Comparison of ENCODE assay signal across 19 cellular contexts in the genomic region with DNA sequence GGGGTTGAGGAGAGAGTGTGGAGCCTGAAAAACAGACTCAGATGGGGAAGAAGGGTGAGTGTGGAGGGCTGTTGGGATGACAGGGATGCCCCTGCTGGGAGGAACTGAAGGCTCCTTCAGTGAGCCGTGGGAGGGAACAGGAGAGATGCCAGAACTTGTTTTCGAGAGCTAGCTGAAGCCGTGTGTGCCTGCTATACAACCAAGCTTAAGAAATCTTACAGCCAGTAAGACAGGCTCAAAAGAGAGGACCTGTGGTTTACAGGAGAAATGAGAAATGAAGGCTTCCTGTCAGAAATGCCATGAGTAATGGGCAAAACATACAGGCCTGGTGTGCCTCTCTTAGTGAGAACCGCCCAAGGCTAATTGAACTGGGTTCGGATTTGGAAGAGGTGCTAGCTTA.
"Had no signal": no experiment of that assay in that cellular context is flagged by ENCODE, and none has a peak within 500 bp of the region (broad histone marks: within the 10 kb centered on the region; RNA-seq: fewer than 3 reads in every experiment).

No MANE protein-coding gene starts in this region.

- H3K4me1 ChIP-seq: colonic mucosa, heart left ventricle, lower lobe of right lung, neural progenitor cell, prostate gland had no signal

- FAIRE-seq: TTC549 had no signal

- H3K9me3 ChIP-seq: colonic mucosa, heart left ventricle, lower lobe of right lung, prostate gland, thoracic aorta had no signal

- H3K9ac ChIP-seq: neural progenitor cell had no signal

- ATAC-seq: activated CD8-positive, alpha-beta T cell treated with anti-CD3 and anti-CD28 coated beads, Interleukin-2, amount 10 ng/mL, durations not matched to agents 7 days and 5 days; effector memory CD8-positive, alpha-beta T cell; heart left ventricle; lower lobe of right lung; naive thymus-derived CD8-positive, alpha-beta T cell had no signal

- H3K36me3 ChIP-seq: colonic mucosa, heart left ventricle, lower lobe of right lung, neural progenitor cell, prostate gland, thoracic aorta, WERI-Rb-1 had no signal

- H3K27ac ChIP-seq: colonic mucosa, heart left ventricle, lower lobe of right lung, neural progenitor cell, prostate gland, thoracic aorta, WERI-Rb-1 had no signal

- DNase-seq: activated CD4-positive, alpha-beta T cell treated with anti-CD3 and anti-CD28 coated beads, Interleukin-2, amount 10 ng/mL, durations not matched to agents 7 days and 5 days; activated CD4-positive, CD25-positive, alpha-beta regulatory T cell treated with anti-CD3 and anti-CD28 coated beads, Interleukin-2, amount 50 U/mL, for 72 hours; activated CD8-positive, alpha-beta T cell treated with anti-CD3 and anti-CD28 coated beads, Interleukin-2, amount 10 ng/mL, durations not matched to agents 7 days and 5 days; activated gamma-delta T cell treated with Interleukin-2 at 50 U/mL for 16 hours; colonic mucosa; effector memory CD8-positive, alpha-beta T cell; heart left ventricle; islet precursor cell; lower lobe of right lung; naive thymus-derived CD8-positive, alpha-beta T cell; stimulated activated CD4-positive, alpha-beta T cell treated with anti-CD3 and anti-CD28 coated beads, Interleukin-4, amount 100 ng/mL, for 1 hour; stimulated activated naive CD4-positive, alpha-beta T cell; T-helper 1 cell; WERI-Rb-1 had no signal

- H3K27me3 ChIP-seq: colonic mucosa had no signal

- H3K4me2 ChIP-seq: neural progenitor cell had no signal

- H3K4me3 ChIP-seq: colonic mucosa, dorsolateral prefrontal cortex, heart left ventricle, lower lobe of right lung, neural progenitor cell, prostate gland, thoracic aorta had no signal

- H2AFZ ChIP-seq: neural progenitor cell had no signal
